9 cellular contexts compared by ENCODE assay signal in the genomic region with DNA sequence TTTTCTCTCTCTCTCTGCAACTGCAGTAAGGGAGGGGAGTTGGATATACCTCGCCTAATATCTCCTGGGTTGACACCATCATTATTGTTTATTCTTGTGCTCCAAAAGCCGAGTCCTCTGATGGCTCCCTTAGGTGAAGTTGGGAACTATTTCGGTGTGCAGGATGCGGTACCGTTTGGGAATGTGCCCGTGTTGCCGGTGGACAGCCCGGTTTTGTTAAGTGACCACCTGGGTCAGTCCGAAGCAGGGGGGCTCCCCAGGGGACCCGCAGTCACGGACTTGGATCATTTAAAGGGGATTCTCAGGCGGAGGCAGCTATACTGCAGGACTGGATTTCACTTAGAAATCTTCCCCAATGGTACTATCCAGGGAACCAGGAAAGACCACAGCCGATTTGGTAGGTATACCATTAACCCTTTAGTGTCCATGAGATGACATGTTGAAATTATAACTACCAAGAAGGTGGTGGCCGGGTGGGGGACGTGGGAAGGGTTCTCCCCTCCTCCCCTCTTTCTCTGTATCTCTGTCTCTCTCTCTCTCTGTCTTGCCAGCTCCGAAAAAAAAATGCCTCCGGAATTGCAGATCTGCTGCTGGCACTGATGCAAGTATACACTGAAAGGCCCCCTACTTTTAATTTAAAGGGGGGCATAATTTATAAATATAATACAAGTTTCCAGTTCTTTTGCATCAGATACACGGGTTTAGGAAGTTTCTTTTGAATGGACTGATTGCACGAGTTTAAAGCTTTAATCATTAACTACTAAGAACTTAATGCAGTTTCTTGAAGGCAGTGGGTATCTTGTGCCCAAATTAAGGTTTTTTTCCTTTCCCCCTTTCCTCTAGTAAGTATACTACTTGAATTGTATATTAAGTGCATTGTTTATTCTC. TPM values are rescaled to one million over a fixed set of nuclear protein-coding genes. Genes with fewer than 3 reads are reported as not detected.
DNase-seq lines count a peak whose midpoint lies in the region; ATAC-seq, FAIRE-seq and TF ChIP-seq lines count a peak whose summit lies in the region.
"Had no signal": no experiment of that assay in that cellular context is flagged by ENCODE, and none has a peak within 500 bp of the region (broad histone marks: within the 10 kb centered on the region; RNA-seq: fewer than 3 reads in every experiment).

No MANE protein-coding gene starts in this region.

- no peak overlapping the region for H2BK15ac ChIP-seq in mesenchymal stem cell (ENCODE audit: low read depth, poor library complexity, severe bottlenecking)

- H3K4me1 Mint-ChIP-seq in activated T-helper 1 cell treated with anti-CD3 and anti-CD28 coated beads, Interleukin-12 subunit alpha, Interleukin-12 subunit beta, Interleukin-2, Interleukin-4 antibody, amounts not matched to agents 30 ng/mL and 10 ng/mL and 1 ng/mL, durations not matched to agents 14 hours and 24 hours and 36 hours (ENCODE audit: low read depth) = peaks cover 44% of the 10 kb centered on the region

- H3K4me3 ChIP-seq in HepG2 (replicated peaks in 1 of 3; ENCODE audit: insufficient read depth in 1 of 3, low read depth in 2 of 3, low read length in 3 of 3) (no peak overlapping the region), right lobe of liver (no peak overlapping the region), mesenchymal stem cell (ENCODE audit: insufficient read depth in 1 of 2, low read depth in 1 of 2, low read length in 2 of 2) (no peak overlapping the region), upper lobe of right lung (peak overlapping the region; percentile 66)

- H3K79me2 ChIP-seq in HepG2 (ENCODE audit: insufficient read depth, low read length) = no peaks in the 10 kb centered on the region

- CTCF ChIA-PET in HepG2 (lab: Yijun Ruan, JAX; ENCODE audit: low intra/inter-chr PET ratio, low total read pairs) = no interaction called here

- H4K91ac ChIP-seq in mesenchymal stem cell (ENCODE audit: low read length) = no peak overlapping the region

- intact Hi-C loops in HepG2 (cut with micrococcal nuclease; ENCODE audit: unreplicated experiment) (loop anchor here (5.0 kb wide), 1 partner anchor 35 kb away; no protein-coding TSS in a partner anchor), right lobe of liver (cut with DNase I) (no loop called here), upper lobe of right lung (cut with DNase I) (no loop called here), posterior cingulate gyrus (cut with DNase I) (loop anchor here (5.0 kb wide), 1 partner anchor 70 kb away; the partner anchor contains the start of gene MICU2)
- intact Hi-C loops in activated T-helper 1 cell treated with anti-CD3 and anti-CD28 coated beads, Interleukin-12 subunit alpha, Interleukin-12 subunit beta, Interleukin-2, Interleukin-4 antibody, amounts not matched to agents 30 ng/mL and 10 ng/mL and 1 ng/mL, durations not matched to agents 14 hours and 24 hours and 36 hours (cut with micrococcal nuclease) = loop anchor here (1.0 to 10.0 kb wide), 10 partner anchors 15 to 1703 kb away; partner anchors contain the start of genes GJA3 and MICU2

- H3K9me3 ChIP-seq in HepG2 (ENCODE audit: low read length) (no peaks in the 10 kb centered on the region), right lobe of liver (no peaks in the 10 kb centered on the region), mesenchymal stem cell (ENCODE audit: control insufficient read depth, low read length) (no peaks in the 10 kb centered on the region), upper lobe of right lung (no peaks in the 10 kb centered on the region)

- H3K27ac ChIP-seq in HepG2 (ENCODE audit: extremely low read length, insufficient read depth, low read length) = no peak overlapping the region
- H3K27ac ChIP-seq in right lobe of liver = no peak overlapping the region
- H3K27ac ChIP-seq in mesenchymal stem cell (ENCODE audit: low read length, poor library complexity, severe bottlenecking) = no peak overlapping the region
- H3K27ac ChIP-seq in upper lobe of right lung = no peak overlapping the region

- H3K4ac ChIP-seq in mesenchymal stem cell (ENCODE audit: low read depth in 1 of 2, low read length in 2 of 2) = no peak overlapping the region

- H4K8ac ChIP-seq in mesenchymal stem cell (ENCODE audit: low read length) = no peak overlapping the region

- no peak overlapping the region for H3K14ac ChIP-seq in mesenchymal stem cell (ENCODE audit: low read length in 2 of 2)

- H3K18ac ChIP-seq in mesenchymal stem cell (ENCODE audit: low read depth in 1 of 2, low read length in 2 of 2) = no peak overlapping the region

- no peak for ATAC-seq in HepG2
- ATAC-seq in right lobe of liver = no peak
- ATAC-seq in upper lobe of right lung = no peak
- ATAC-seq in HG02970 (IDR thresholded peaks at IDR 0.05; ENCODE audit: low FRiP score, unreplicated experiment) = no peak

- peak overlapping the region; percentile 82 for H3K4me3 Mint-ChIP-seq in activated T-helper 1 cell treated with anti-CD3 and anti-CD28 coated beads, Interleukin-12 subunit alpha, Interleukin-12 subunit beta, Interleukin-2, Interleukin-4 antibody, amounts not matched to agents 30 ng/mL and 10 ng/mL and 1 ng/mL, durations not matched to agents 14 hours and 24 hours and 36 hours

- H3K4me2 ChIP-seq in HepG2 (ENCODE audit: low read depth, low read length) (no peak overlapping the region; the same call in 1 of the 2 replicates), mesenchymal stem cell (ENCODE audit: low read length, poor library complexity, severe bottlenecking) (peak overlapping the region; percentile 44)

- POLR2A ChIA-PET in HepG2 (lab: Yijun Ruan, JAX) = no interaction called here

- H3K27me3 Mint-ChIP-seq in activated T-helper 1 cell treated with anti-CD3 and anti-CD28 coated beads, Interleukin-12 subunit alpha, Interleukin-12 subunit beta, Interleukin-2, Interleukin-4 antibody, amounts not matched to agents 30 ng/mL and 10 ng/mL and 1 ng/mL, durations not matched to agents 14 hours and 24 hours and 36 hours (ENCODE audit: insufficient read depth) = peaks cover 70% of the 10 kb centered on the region

- H3K36me3 Mint-ChIP-seq in activated T-helper 1 cell treated with anti-CD3 and anti-CD28 coated beads, Interleukin-12 subunit alpha, Interleukin-12 subunit beta, Interleukin-2, Interleukin-4 antibody, amounts not matched to agents 30 ng/mL and 10 ng/mL and 1 ng/mL, durations not matched to agents 14 hours and 24 hours and 36 hours (ENCODE audit: low read depth) = peaks cover 2% of the 10 kb centered on the region

- H2AK5ac ChIP-seq in mesenchymal stem cell (ENCODE audit: low read length, severe bottlenecking) = no peak overlapping the region

- H4K20me1 ChIP-seq in HepG2 (ENCODE audit: insufficient read depth, low read length) = no peaks in the 10 kb centered on the region

- no peak for FAIRE-seq in HepG2 (lab: Jason Lieb, UNC)

- WGBS in HepG2 (ENCODE audit: low lambda C conversion rate) = 3% methylated on average over 13 of the region's 19 CpGs
- WGBS in right lobe of liver (ENCODE audit: insufficient coverage, low coverage, low lambda C conversion rate, missing lambda C conversion rate) = 4% methylated on average over 14 of the region's 19 CpGs
- 2% methylated on average over 11 of the region's 19 CpGs for WGBS in mesenchymal stem cell

- TF ChIP-seq CTCF in HepG2 (CRISPR knock-in tag; IDR thresholded peaks at IDR 0.05) (no peak), right lobe of liver (IDR thresholded peaks at IDR 0.05) (no peak), upper lobe of right lung (IDR thresholded peaks at IDR 0.05) (no peak)

- TF ChIP-seq EP300 in HepG2 (IDR thresholded peaks at IDR 0.05; ENCODE audit: low read depth in 2 of 2, low read length in 2 of 2) (no peak), HepG2 (CRISPR knock-in tag; IDR thresholded peaks at IDR 0.05; ENCODE audit: borderline replicate concordance) (no peak)

- no peak for TF ChIP-seq RAD21 in HepG2 (CRISPR knock-in tag; IDR thresholded peaks at IDR 0.05)

- no peaks in the 10 kb centered on the region for H3K79me1 ChIP-seq in mesenchymal stem cell (replicated peaks; ENCODE audit: low read length, poor library complexity, severe bottlenecking)

- H3K9ac ChIP-seq in HepG2 (ENCODE audit: insufficient read depth, low read depth, low read length) (no peak overlapping the region), mesenchymal stem cell (ENCODE audit: low read length) (no peak overlapping the region)

- H3K27me3 ChIP-seq in HepG2 (ENCODE audit: control insufficient read depth in 1 of 2, insufficient read depth in 2 of 2, low read length in 2 of 2) = peaks cover 16 to 86% of the 10 kb centered on the region in 2 experiments; a peak in 4 of 5 replicates
- H3K27me3 ChIP-seq in right lobe of liver = peaks cover 15 to 29% of the 10 kb centered on the region in 2 donors
- peaks cover 30 to 81% of the 10 kb centered on the region in 2 experiments for H3K27me3 ChIP-seq in mesenchymal stem cell (ENCODE audit: control insufficient read depth in 1 of 2, insufficient read depth in 1 of 2, low read length in 2 of 2)
- H3K27me3 ChIP-seq in upper lobe of right lung = peaks cover 36% of the 10 kb centered on the region

- H2BK120ac ChIP-seq in mesenchymal stem cell (ENCODE audit: low read depth, low read length) = no peak overlapping the region

- H3K9me3 Mint-ChIP-seq in activated T-helper 1 cell treated with anti-CD3 and anti-CD28 coated beads, Interleukin-12 subunit alpha, Interleukin-12 subunit beta, Interleukin-2, Interleukin-4 antibody, amounts not matched to agents 30 ng/mL and 10 ng/mL and 1 ng/mL, durations not matched to agents 14 hours and 24 hours and 36 hours = no peaks in the 10 kb centered on the region

- in situ Hi-C loops in HepG2 (cut with HindIII; ENCODE audit: extremely low pct_ligation_motif_present, low pct_unique_long_range_greater_than_20kb) = no loop called here

- H3K23ac ChIP-seq in mesenchymal stem cell (ENCODE audit: low read length in 2 of 2) = peak overlapping the region in 1 of 2 experiments; percentile 57

- no peak for DNase-seq in HepG2 (ENCODE audit: low spot score)
- no peak for DNase-seq in right lobe of liver
- no peak for DNase-seq in activated T-helper 1 cell treated with anti-CD3 and anti-CD28 coated beads, Interleukin-12 subunit alpha, Interleukin-12 subunit beta, Interleukin-2, Interleukin-4 antibody, amounts not matched to agents 30 ng/mL and 10 ng/mL and 1 ng/mL, durations not matched to agents 14 hours and 24 hours and 36 hours (ENCODE audit: low spot score)
- DNase-seq in mesenchymal stem cell = no peak
- no peak for DNase-seq in upper lobe of right lung
- no peak for DNase-seq in posterior cingulate gyrus
- DNase-seq in DMS79 treated with DMSO at 0.1 percent for 48 hours (lab: John Stamatoyannopoulos, UW) = no peak
- DNase-seq: GDM1 had no signal

- no peak overlapping the region for H3K27ac Mint-ChIP-seq in activated T-helper 1 cell treated with anti-CD3 and anti-CD28 coated beads, Interleukin-12 subunit alpha, Interleukin-12 subunit beta, Interleukin-2, Interleukin-4 antibody, amounts not matched to agents 30 ng/mL and 10 ng/mL and 1 ng/mL, durations not matched to agents 14 hours and 24 hours and 36 hours

- H3K36me3 ChIP-seq in HepG2 (replicated peaks in 1 of 2; ENCODE audit: control insufficient read depth in 1 of 2, insufficient read depth in 2 of 2, low read length in 2 of 2) = no peaks in the 10 kb centered on the region
- H3K36me3 ChIP-seq in right lobe of liver = no peaks in the 10 kb centered on the region
- no peaks in the 10 kb centered on the region for H3K36me3 ChIP-seq in mesenchymal stem cell (ENCODE audit: control insufficient read depth in 1 of 2, insufficient read depth in 2 of 2, low read depth in 1 of 2, low read length in 2 of 2)
- no peaks in the 10 kb centered on the region for H3K36me3 ChIP-seq in upper lobe of right lung

- H3K4me1 ChIP-seq in HepG2 (ENCODE audit: insufficient read depth, low read length) (peaks cover 47% of the 10 kb centered on the region), right lobe of liver (peaks cover 0 to 52% (median 4%) of the 10 kb centered on the region in 4 donors), mesenchymal stem cell (ENCODE audit: control insufficient read depth, insufficient read depth, low read depth, low read length) (peaks cover 43% of the 10 kb centered on the region), upper lobe of right lung (peaks cover 23% of the 10 kb centered on the region)

- TF ChIP-seq POLR2A in HepG2 (IDR thresholded peaks at IDR 0.05; ENCODE audit: insufficient read depth in 1 of 2, low read depth in 2 of 2, low read length in 2 of 2) = no peak
- TF ChIP-seq POLR2A in right lobe of liver (IDR thresholded peaks at IDR 0.05) = no peak

- H2AFZ ChIP-seq in HepG2 (ENCODE audit: low read length) (no peak overlapping the region), mesenchymal stem cell (ENCODE audit: low read depth, low read length) (no peak overlapping the region)

- no peak overlapping the region for H2BK12ac ChIP-seq in mesenchymal stem cell (ENCODE audit: low read length in 2 of 2)

- no TSS peak for BruUV-seq in HepG2 (replicated peaks; lab: Mats Ljungman, UMichigan)

- no peak overlapping the region for H2BK5ac ChIP-seq in mesenchymal stem cell (ENCODE audit: low read depth, low read length, poor library complexity, severe bottlenecking)

RNA-seq across cellular contexts. Expression of gene FGF9, which starts 1.2 kb away (rescaled TPM):
- total RNA-seq in HepG2 (2016; rRNA removed; fragmentation: Illumina TruSeq; extraction: Trizol) (not detected in 2 replicates), right lobe of liver (not detected), upper lobe of right lung (2.7 TPM)
- total RNA-seq in HepG2 (2016; cell fraction: cytosol; rRNA removed; fragmentation: Illumina TruSeq; extraction: Trizol; ENCODE audit: low read depth) = not detected in 2 replicates
- total RNA-seq in HepG2 (2016; cell fraction: insoluble cytoplasmic fraction; rRNA removed; fragmentation: Illumina TruSeq; extraction: Trizol) = not detected in 2 replicates
- not detected in 2 replicates for total RNA-seq in HepG2 (2016; cell fraction: membrane; rRNA removed; fragmentation: Illumina TruSeq; extraction: Trizol)
- not detected in 2 replicates for total RNA-seq in HepG2 (2016; cell fraction: nucleus; rRNA removed; fragmentation: Illumina TruSeq; extraction: Trizol)
- not detected in 2 replicates for polyA plus RNA-seq in HepG2 (2011; rRNA removed)
- not detected in 2 replicates for polyA plus RNA-seq in HepG2 (2011; cell fraction: cytosol; rRNA removed)
- polyA plus RNA-seq in HepG2 (2011; cell fraction: nucleus; rRNA removed) = not detected in 2 replicates
- polyA plus RNA-seq in HepG2 (2012) = not detected in 2 replicates
- not detected in 2 replicates for polyA plus RNA-seq in HepG2 (2016; cell fraction: cytosol; fragmentation: Illumina TruSeq; extraction: Trizol; ENCODE audit: low read depth)
- not detected in 2 replicates for polyA plus RNA-seq in HepG2 (2016; cell fraction: insoluble cytoplasmic fraction; fragmentation: Illumina TruSeq; extraction: Trizol; ENCODE audit: low read depth)
- polyA plus RNA-seq in HepG2 (2016; cell fraction: membrane; fragmentation: Illumina TruSeq; extraction: Trizol; ENCODE audit: low read depth) = not detected in 2 replicates
- polyA plus RNA-seq in HepG2 (2016; cell fraction: nucleus; fragmentation: Illumina TruSeq; extraction: Trizol; ENCODE audit: insufficient read depth, low read depth) = not detected in 2 replicates
- not detected in 2 replicates for polyA minus RNA-seq in HepG2 (2011; rRNA and poly(A)+ RNA removed; ENCODE audit: low replicate concordance)
- not detected in 2 replicates for polyA minus RNA-seq in HepG2 (2011; cell fraction: cytosol; rRNA and poly(A)+ RNA removed)
- polyA minus RNA-seq in HepG2 (2011; cell fraction: nucleus; rRNA and poly(A)+ RNA removed) = not detected in 2 replicates
- total RNA-seq in activated T-helper 1 cell treated with anti-CD3 and anti-CD28 coated beads, Interleukin-12 subunit alpha, Interleukin-12 subunit beta, Interleukin-2, Interleukin-4 antibody, amounts not matched to agents 30 ng/mL and 10 ng/mL and 1 ng/mL, durations not matched to agents 14 hours and 24 hours and 36 hours = 0.23 and 0.47 TPM in 2 replicates
- polyA plus RNA-seq in mesenchymal stem cell (2013, experiment 1 of 2) = not detected
- not detected for polyA plus RNA-seq in mesenchymal stem cell (2013, experiment 2 of 2)

Comparison
In these comparisons a context has a peak if more than half of its experiments do, and no peak if none do; other contexts are left out.
1. intact Hi-C loops: an anchor here in HepG2 (5.0 kb wide), activated T-helper 1 cell treated with anti-CD3 and anti-CD28 coated beads, Interleukin-12 subunit alpha, Interleukin-12 subunit beta, Interleukin-2, Interleukin-4 antibody, amounts not matched to agents 30 ng/mL and 10 ng/mL and 1 ng/mL, durations not matched to agents 14 hours and 24 hours and 36 hours (1.0 to 10.0 kb wide) and posterior cingulate gyrus (5.0 kb wide); none called in right lobe of liver and upper lobe of right lung.